23 cellular contexts compared by ENCODE assay signal in genomic region chr10:9339702-9340101, GRCh38.
DNase-seq lines count a peak whose midpoint lies in the region; TF ChIP-seq lines count a peak whose summit lies in the region.
"Had no signal": no experiment of that assay in that cellular context is flagged by ENCODE, and none has a peak within 500 bp of the region (broad histone marks: within the 10 kb centered on the region; RNA-seq: fewer than 3 reads in every experiment).

No MANE protein-coding gene starts in this region.

- H3K4me3 ChIP-seq in endodermal cell (ENCODE audit: low read length) = no peak overlapping the region
- H3K4me3 ChIP-seq: GM23338, HAP-1, Peyer's patch, SJCRH30 had no signal

- H3K9ac ChIP-seq in endodermal cell (ENCODE audit: extremely low read depth, low read length, poor library complexity, severe bottlenecking) = no peak overlapping the region

- no peak for TF ChIP-seq CTCF in endodermal cell (conservative IDR thresholded peaks at IDR 0.05)

- H3K27ac Mint-ChIP-seq in endodermal cell = peak overlapping the region; percentile 24
- H3K27ac Mint-ChIP-seq: CD4-positive, alpha-beta T cell; GM23338 had no signal

- H3K36me3 ChIP-seq in endodermal cell (ENCODE audit: control insufficient read depth, insufficient read depth, low read length) = no peaks in the 10 kb centered on the region
- H3K36me3 ChIP-seq: HAP-1, Peyer's patch, SJCRH30 had no signal

- peaks cover 25% of the 10 kb centered on the region for H3K4me1 Mint-ChIP-seq in endodermal cell

- no peaks in the 10 kb centered on the region for H3K36me3 Mint-ChIP-seq in endodermal cell (ENCODE audit: low read depth)

- no peaks in the 10 kb centered on the region for H3K4me1 ChIP-seq in endodermal cell (ENCODE audit: control insufficient read depth, insufficient read depth, low read length)
- H3K4me1 ChIP-seq: Caco-2, HAP-1, Peyer's patch, SJCRH30 had no signal

- H3K27me3 ChIP-seq in endodermal cell (ENCODE audit: control insufficient read depth, insufficient read depth, low read length, poor library complexity, severe bottlenecking) = no peaks in the 10 kb centered on the region
- H3K27me3 ChIP-seq: Peyer's patch, SJCRH30 had no signal

- no peak overlapping the region for H3K27ac ChIP-seq in endodermal cell (ENCODE audit: low read depth, low read length)
- H3K27ac ChIP-seq: Peyer's patch, SJCRH30 had no signal

- no peaks in the 10 kb centered on the region for H3K27me3 Mint-ChIP-seq in endodermal cell (ENCODE audit: insufficient read depth)
- H3K27me3 Mint-ChIP-seq: CD4-positive, alpha-beta T cell had no signal

- H3K9me3 Mint-ChIP-seq in endodermal cell = peaks cover 8% of the 10 kb centered on the region
- H3K9me3 Mint-ChIP-seq: CD4-positive, alpha-beta T cell had no signal

- H3K9me3 ChIP-seq in endodermal cell (ENCODE audit: control insufficient read depth, low read length) = no peaks in the 10 kb centered on the region
- H3K9me3 ChIP-seq: Caco-2, HAP-1, Peyer's patch, SJCRH30 had no signal

- DNase-seq in GDM1 (lab: John Stamatoyannopoulos, UW) = peak; percentile 36
- DNase-seq in OCI-M2 (lab: John Stamatoyannopoulos, UW; ENCODE audit: unreplicated experiment) = peak; percentile 20
- DNase-seq in endodermal cell = no peak
- DNase-seq in NCI-H1694 (lab: John Stamatoyannopoulos, UW) = no peak
- no peak for DNase-seq in AML-193 (lab: John Stamatoyannopoulos, UW)
- no peak for DNase-seq in occipital lobe (lab: John Stamatoyannopoulos, UW)
- no peak for DNase-seq in activated gamma-delta T cell (lab: John Stamatoyannopoulos, UW)
- DNase-seq: Caco-2; CD4-positive, alpha-beta T cell; DMS 273 treated with DMSO at 0.1 percent for 48 hours; DMS79 treated with DMSO at 0.1 percent for 48 hours; MM.1S; NCI-H1092 treated with DMSO at 0.1 percent for 48 hours; NCI-H146; NCI-H2029 treated with DMSO at 0.1 percent for 48 hours; NCI-H226; NCI-H510A treated with DMSO at 0.1 percent for 48 hours; NCI-H774; NK-92 treated with Interleukin-12 subunit alpha and Interleukin-12 subunit beta, amount 100 ng/mL, for 24 hours; Peyer's patch; SJCRH30 had no signal

- H3K4me3 Mint-ChIP-seq in endodermal cell = no peak overlapping the region
- H3K4me3 Mint-ChIP-seq: CD4-positive, alpha-beta T cell; GM23338 had no signal

- 33% methylated on average over 1 of the region's 1 CpG; no CpG with 5 or more reads in 1 of the 2 experiments for WGBS in endodermal cell (ENCODE audit: insufficient coverage in 1 of 2, insufficient read length in 1 of 2), 2 experiments

Comparison
In these comparisons a context has a peak if more than half of its experiments do, and no peak if none do; other contexts are left out.
1. DNase-seq: peak in GDM1 (single experiment) and OCI-M2 (single experiment); none in endodermal cell (single experiment), NCI-H1694 (single experiment), AML-193 (0 of 2), occipital lobe (single experiment) and activated gamma-delta T cell (single experiment).